In the genomic region with DNA sequence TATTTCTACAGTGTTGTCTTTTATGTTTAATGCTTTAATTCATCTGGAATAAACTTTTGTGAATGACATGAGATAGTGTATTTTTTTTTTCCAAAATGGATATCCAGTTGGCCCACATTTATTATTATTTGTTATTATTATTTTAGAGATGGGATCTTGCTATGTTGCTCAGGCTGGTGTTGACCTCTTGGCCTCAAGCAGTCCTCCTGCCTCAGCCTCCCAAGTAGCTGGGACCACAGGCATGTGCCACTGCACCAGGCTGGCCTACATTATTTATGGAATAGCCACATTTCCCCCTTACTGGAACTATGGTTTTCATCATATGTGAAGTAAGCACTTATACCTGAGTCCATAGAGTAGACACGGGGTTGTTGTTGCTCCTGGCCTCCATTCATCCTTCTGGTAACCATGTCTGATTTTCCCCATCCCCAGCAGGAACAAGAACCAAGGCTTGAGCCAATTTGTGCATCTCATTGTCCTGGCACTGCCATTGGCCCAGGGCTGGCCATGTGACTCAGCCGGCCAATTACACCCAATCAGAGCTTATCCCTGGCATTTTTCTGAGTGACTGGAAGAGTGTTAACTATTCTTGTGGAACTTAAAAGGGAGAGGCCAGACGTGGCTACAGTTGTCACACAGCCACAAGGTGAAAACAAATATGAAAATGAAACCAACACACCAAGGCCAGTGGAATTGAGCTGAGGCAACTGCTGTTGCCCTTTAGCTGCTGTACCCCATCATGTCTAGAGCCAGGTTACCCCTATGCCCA, we compare ENCODE assay signal across 12 cellular contexts. TPM values are rescaled to one million over a fixed set of nuclear protein-coding genes. Genes with fewer than 3 reads are reported as not detected.
DNase-seq lines count a peak whose midpoint lies in the region; ATAC-seq and TF ChIP-seq lines count a peak whose summit lies in the region.
"Had no signal": no experiment of that assay in that cellular context is flagged by ENCODE, and none has a peak within 500 bp of the region (broad histone marks: within the 10 kb centered on the region; RNA-seq: fewer than 3 reads in every experiment).

No MANE protein-coding gene starts in this region.

- H3K36me3 Mint-ChIP-seq in activated CD8-positive, alpha-beta T cell treated with anti-CD3 and anti-CD28 coated beads, Interleukin-2, amount 10 ng/mL, durations not matched to agents 7 days and 5 days (ENCODE audit: low read depth): peaks cover 2% of the 10 kb centered on the region
- H3K36me3 Mint-ChIP-seq in naive thymus-derived CD4-positive, alpha-beta T cell: peaks cover 0 to 2% (median 0%) of the 10 kb centered on the region in 5 donors
- no peaks in the 10 kb centered on the region for H3K36me3 Mint-ChIP-seq in glutamatergic neuron (ENCODE audit: unreplicated experiment)

- peaks cover 34 to 47% of the 10 kb centered on the region in 2 donors for H3K4me1 ChIP-seq in naive thymus-derived CD4-positive, alpha-beta T cell (ENCODE audit: control insufficient read depth in 2 of 2, insufficient read depth in 2 of 2, low read length in 2 of 2)

- peak overlapping the region; percentile 89 for H3K27ac Mint-ChIP-seq in activated CD8-positive, alpha-beta T cell treated with anti-CD3 and anti-CD28 coated beads, Interleukin-2, amount 10 ng/mL, durations not matched to agents 7 days and 5 days
- peak overlapping the region in 8 of 9 donors; percentile 9 to 91 (median 52) for H3K27ac Mint-ChIP-seq in naive thymus-derived CD4-positive, alpha-beta T cell
- no peak overlapping the region for H3K27ac Mint-ChIP-seq in glutamatergic neuron (ENCODE audit: unreplicated experiment)

- no peak overlapping the region for H3K27ac ChIP-seq in naive thymus-derived CD4-positive, alpha-beta T cell (ENCODE audit: low read depth, low read length)
- H3K27ac ChIP-seq: thoracic aorta had no signal

- peak; percentile 52 for ATAC-seq in activated CD8-positive, alpha-beta T cell treated with anti-CD3 and anti-CD28 coated beads, Interleukin-2, amount 10 ng/mL, durations not matched to agents 7 days and 5 days
- peak; percentile 14 for ATAC-seq in naive thymus-derived CD4-positive, alpha-beta T cell
- ATAC-seq in GM18870 (IDR thresholded peaks at IDR 0.05; ENCODE audit: unreplicated experiment): no peak

- no peaks in the 10 kb centered on the region for H3K9me3 ChIP-seq in naive thymus-derived CD4-positive, alpha-beta T cell (ENCODE audit: control insufficient read depth in 2 of 3, low read length in 3 of 3)
- H3K9me3 ChIP-seq: thoracic aorta had no signal

- H3K9me3 Mint-ChIP-seq in activated CD8-positive, alpha-beta T cell treated with anti-CD3 and anti-CD28 coated beads, Interleukin-2, amount 10 ng/mL, durations not matched to agents 7 days and 5 days (ENCODE audit: insufficient read depth): peaks cover 5% of the 10 kb centered on the region
- H3K9me3 Mint-ChIP-seq in naive thymus-derived CD4-positive, alpha-beta T cell: peaks cover 0 to 2% (median 0%) of the 10 kb centered on the region in 11 donors
- H3K9me3 Mint-ChIP-seq in glutamatergic neuron (ENCODE audit: unreplicated experiment): peaks cover 1% of the 10 kb centered on the region
- H3K9me3 Mint-ChIP-seq: neural crest cell had no signal

- peaks cover 61% of the 10 kb centered on the region for H3K4me1 Mint-ChIP-seq in activated CD8-positive, alpha-beta T cell treated with anti-CD3 and anti-CD28 coated beads, Interleukin-2, amount 10 ng/mL, durations not matched to agents 7 days and 5 days (ENCODE audit: low read depth)
- H3K4me1 Mint-ChIP-seq in naive thymus-derived CD4-positive, alpha-beta T cell: peaks cover 46 to 55% (median 49%) of the 10 kb centered on the region in 7 donors
- peaks cover 13% of the 10 kb centered on the region for H3K4me1 Mint-ChIP-seq in glutamatergic neuron (ENCODE audit: low read depth, unreplicated experiment)

- no peaks in the 10 kb centered on the region for H3K36me3 ChIP-seq in GM06990 (ENCODE audit: control insufficient read depth, insufficient read depth, low read length)
- no peaks in the 10 kb centered on the region for H3K36me3 ChIP-seq in naive thymus-derived CD4-positive, alpha-beta T cell (ENCODE audit: control insufficient read depth in 2 of 3, insufficient read depth in 3 of 3, low read length in 3 of 3)
- H3K36me3 ChIP-seq: thoracic aorta had no signal

- no peak for TF ChIP-seq CTCF in GM06990 (IDR thresholded peaks at IDR 0.05; ENCODE audit: insufficient read depth, low read length, poor library complexity, severe bottlenecking)
- no peak for TF ChIP-seq CTCF in glutamatergic neuron (IDR thresholded peaks at IDR 0.05; ENCODE audit: partially characterized antibody, unreplicated experiment)

- H3K4me3 Mint-ChIP-seq in activated CD8-positive, alpha-beta T cell treated with anti-CD3 and anti-CD28 coated beads, Interleukin-2, amount 10 ng/mL, durations not matched to agents 7 days and 5 days: peak overlapping the region; percentile 44
- peak overlapping the region in 7 of 10 donors; percentile 34 to 77 (median 46) for H3K4me3 Mint-ChIP-seq in naive thymus-derived CD4-positive, alpha-beta T cell
- H3K4me3 Mint-ChIP-seq in glutamatergic neuron (ENCODE audit: unreplicated experiment): no peak overlapping the region
- H3K4me3 Mint-ChIP-seq: neural crest cell had no signal

- POLR2A ChIA-PET in activated CD8-positive, alpha-beta T cell treated with anti-CD3 and anti-CD28 coated beads, Interleukin-2, amount 10 ng/mL, durations not matched to agents 7 days and 5 days (lab: Charles Lee): interaction anchor here (1.3 to 1.7 kb wide), 4 partner anchors 9 to 23 kb away, joined by 3 to 12 read pairs (median 6); partner anchors contain the start of gene PRF1
- POLR2A ChIA-PET in naive thymus-derived CD4-positive, alpha-beta T cell (lab: Charles Lee): interaction anchor here (0.8 kb wide), 1 partner anchor 136 kb away, joined by 3 read pairs; no protein-coding TSS in a partner anchor

- H3K27me3 ChIP-seq in GM06990 (replicated peaks; ENCODE audit: control insufficient read depth, insufficient read depth, low read length): no peaks in the 10 kb centered on the region
- no peaks in the 10 kb centered on the region for H3K27me3 ChIP-seq in naive thymus-derived CD4-positive, alpha-beta T cell (ENCODE audit: control insufficient read depth in 2 of 2, insufficient read depth in 2 of 2, low read length in 2 of 2)

- H3K27me3 Mint-ChIP-seq in activated CD8-positive, alpha-beta T cell treated with anti-CD3 and anti-CD28 coated beads, Interleukin-2, amount 10 ng/mL, durations not matched to agents 7 days and 5 days (ENCODE audit: low read depth): no peaks in the 10 kb centered on the region
- H3K27me3 Mint-ChIP-seq in naive thymus-derived CD4-positive, alpha-beta T cell: peaks cover 0 to 1% (median 0%) of the 10 kb centered on the region in 5 donors
- H3K27me3 Mint-ChIP-seq in glutamatergic neuron (ENCODE audit: unreplicated experiment): peaks cover 3% of the 10 kb centered on the region

- H3K4me3 ChIP-seq in GM06990 (replicated peaks; ENCODE audit: low read depth, low read length): no peak overlapping the region
- no peak overlapping the region for H3K4me3 ChIP-seq in naive thymus-derived CD4-positive, alpha-beta T cell (ENCODE audit: low read length)
- H3K4me3 ChIP-seq: thoracic aorta had no signal

- CTCF ChIA-PET in activated CD8-positive, alpha-beta T cell treated with anti-CD3 and anti-CD28 coated beads, Interleukin-2, amount 10 ng/mL, durations not matched to agents 7 days and 5 days (lab: Charles Lee): interaction anchor here (0.9 to 6.1 kb wide), 10 partner anchors 9 to 40 kb away, joined by 3 to 63 read pairs (median 4); partner anchors contain the start of gene PRF1
- CTCF ChIA-PET in naive thymus-derived CD4-positive, alpha-beta T cell (lab: Charles Lee): interaction anchor here (1.2 kb wide), 1 partner anchor 28 kb away, joined by 4 read pairs; no protein-coding TSS in a partner anchor

- intact Hi-C loops in naive thymus-derived CD4-positive, alpha-beta T cell (cut with micrococcal nuclease): loop anchor here (1.0 to 10.0 kb wide), 3 partner anchors 20 to 85 kb away; partner anchors contain the start of gene PRF1 (in 1 of the 2)

- peak; percentile 40 for DNase-seq in GM06990 (ENCODE audit: extremely low read depth, insufficient read length)
- peak; percentile 12 for DNase-seq in HT-29 (ENCODE audit: low spot score)
- peak; percentile 60 for DNase-seq in activated CD8-positive, alpha-beta T cell treated with anti-CD3 and anti-CD28 coated beads, Interleukin-2, amount 10 ng/mL, durations not matched to agents 7 days and 5 days
- no peak for DNase-seq in naive thymus-derived CD4-positive, alpha-beta T cell
- DNase-seq in glutamatergic neuron: no peak
- no peak for DNase-seq in T-helper 9 cell
- no peak for DNase-seq in NCI-H1092 (lab: John Stamatoyannopoulos, UW)
- DNase-seq: amniotic stem cell, T1000 had no signal

RNA-seq across cellular contexts. Expression of gene PRF1, which starts 23.1 kb away (rescaled TPM):
- not detected in 2 replicates for total RNA-seq in HT-29 (2014; rRNA removed; shearing (Covaris generic))
- 100 to 1,000 TPM; 265 to 272 TPM for total RNA-seq in activated CD8-positive, alpha-beta T cell treated with anti-CD3 and anti-CD28 coated beads, Interleukin-2, amount 10 ng/mL, durations not matched to agents 7 days and 5 days
- 100 to 1,000 TPM in 2 of 5 experiments, 10 to 100 TPM in 2, 1 to 10 TPM in 1; 8.1 to 198 (median 30.7) TPM for total RNA-seq in naive thymus-derived CD4-positive, alpha-beta T cell
- 10 to 100 TPM; 19.3 to 27.6 TPM for polyA plus RNA-seq in naive thymus-derived CD4-positive, alpha-beta T cell
- total RNA-seq in glutamatergic neuron (ENCODE audit: unreplicated experiment): 2.6 TPM
- total RNA-seq: neural crest cell had no signal

Comparison
In these comparisons a context has a peak if more than half of its experiments do, and no peak if none do; other contexts are left out.
1. DNase-seq: peak in GM06990 (single experiment), HT-29 (single experiment) and activated CD8-positive, alpha-beta T cell treated with anti-CD3 and anti-CD28 coated beads, Interleukin-2, amount 10 ng/mL, durations not matched to agents 7 days and 5 days (single experiment); none in naive thymus-derived CD4-positive, alpha-beta T cell (0 of 9), glutamatergic neuron (single experiment), T-helper 9 cell (single experiment) and NCI-H1092 (single experiment).